ENCODE assay signal across 30 cellular contexts in genomic region chr12:116562090-116562489, GRCh38. TPM values are rescaled to one million over a fixed set of nuclear protein-coding genes. Genes with fewer than 3 reads are reported as not detected.
"Had no signal": no experiment of that assay in that cellular context is flagged by ENCODE, and none has a peak within 500 bp of the region (broad histone marks: within the 10 kb centered on the region; RNA-seq: fewer than 3 reads in every experiment).

No MANE protein-coding gene starts in this region.

- H3K36me3 ChIP-seq: ascending aorta, MG63, SJSA1 had no signal

- H3K27ac ChIP-seq: ascending aorta, body of pancreas, SJSA1 had no signal

- H3K9me3 ChIP-seq: ascending aorta, body of pancreas had no signal

- DNase-seq: activated CD4-positive, alpha-beta T cell treated with anti-CD3 and anti-CD28 coated beads for 48 hours; activated CD4-positive, alpha-beta T cell treated with anti-CD3 and anti-CD28 coated beads, Interleukin-2, amount 50 U/mL, for 4 hours; activated CD4-positive, CD25-positive, alpha-beta regulatory T cell treated with anti-CD3 and anti-CD28 coated beads, Interleukin-2, amount 50 U/mL, for 72 hours; activated CD8-positive, alpha-beta memory T cell treated with anti-CD3 and anti-CD28 coated beads, Interleukin-2, amount 10 ng/mL, durations not matched to agents 7 days and 5 days; activated effector memory CD4-positive, alpha-beta T cell treated with Interleukin-2 at 50 U/mL for 16 hours; activated naive CD4-positive, alpha-beta T cell; activated naive CD8-positive, alpha-beta T cell treated with anti-CD3 and anti-CD28 coated beads, Interleukin-2, amount 50 U/mL, for 24 hours; activated T-cell treated with anti-CD3 and anti-CD28 coated beads, Interleukin-2, amount 50 U/mL, for 24 hours; amniotic stem cell; body of pancreas; KG1; MG63; NCI-H1105; NCI-H1436; NCI-H1694 treated with DMSO at 0.1 percent for 48 hours; NCI-H2029 treated with DMSO at 0.1 percent for 48 hours; NCI-H345; NCI-H510A treated with DMSO at 0.1 percent for 48 hours; PC-3; SHP77; SW 1271 had no signal

- H3K36me3 Mint-ChIP-seq: activated naive CD4-positive, alpha-beta T cell treated with anti-CD3 and anti-CD28 coated beads, Interleukin-2, amount 50 U/mL, for 24 hours had no signal

- H3K9me3 Mint-ChIP-seq: activated naive CD4-positive, alpha-beta T cell treated with anti-CD3 and anti-CD28 coated beads, Interleukin-2, amount 50 U/mL, for 24 hours; central memory CD8-positive, alpha-beta T cell had no signal

- H3K27me3 ChIP-seq: ascending aorta, body of pancreas, MG63, SJSA1 had no signal

- H3K27ac Mint-ChIP-seq: activated CD8-positive, alpha-beta memory T cell treated with anti-CD3 and anti-CD28 coated beads, Interleukin-2, amount 10 ng/mL, durations not matched to agents 7 days and 5 days; activated naive CD4-positive, alpha-beta T cell treated with anti-CD3 and anti-CD28 coated beads, Interleukin-2, amount 50 U/mL, for 24 hours; activated naive CD8-positive, alpha-beta T cell treated with anti-CD3 and anti-CD28 coated beads, Interleukin-2, amount 50 U/mL, for 24 hours; activated T-cell treated with anti-CD3 and anti-CD28 coated beads, Interleukin-2, amount 50 U/mL, for 24 hours; activated T-helper 1 cell treated with anti-CD3 and anti-CD28 coated beads, Interleukin-12 subunit alpha, Interleukin-12 subunit beta, Interleukin-2, Interleukin-4 antibody, amounts not matched to agents 30 ng/mL and 10 ng/mL and 1 ng/mL, durations not matched to agents 14 hours and 24 hours and 36 hours had no signal

- H3K4me3 Mint-ChIP-seq: activated CD8-positive, alpha-beta memory T cell treated with anti-CD3 and anti-CD28 coated beads, Interleukin-2, amount 10 ng/mL, durations not matched to agents 7 days and 5 days; activated naive CD4-positive, alpha-beta T cell treated with anti-CD3 and anti-CD28 coated beads, Interleukin-2, amount 50 U/mL, for 24 hours; activated naive CD8-positive, alpha-beta T cell treated with anti-CD3 and anti-CD28 coated beads, Interleukin-2, amount 50 U/mL, for 24 hours; activated T-cell treated with anti-CD3 and anti-CD28 coated beads, Interleukin-2, amount 50 U/mL, for 24 hours; activated T-helper 1 cell treated with anti-CD3 and anti-CD28 coated beads, Interleukin-12 subunit alpha, Interleukin-12 subunit beta, Interleukin-2, Interleukin-4 antibody, amounts not matched to agents 30 ng/mL and 10 ng/mL and 1 ng/mL, durations not matched to agents 14 hours and 24 hours and 36 hours; central memory CD8-positive, alpha-beta T cell; T-helper 2 cell treated with Interferon-gamma antibody and Interleukin-4, amounts not matched to agents 5 μg/mL and 100 μg/mL, for 36 hours had no signal

- ATAC-seq: activated CD8-positive, alpha-beta memory T cell treated with anti-CD3 and anti-CD28 coated beads, Interleukin-2, amount 10 ng/mL, durations not matched to agents 7 days and 5 days; activated naive CD8-positive, alpha-beta T cell treated with anti-CD3 and anti-CD28 coated beads, Interleukin-2, amount 50 U/mL, for 24 hours; body of pancreas; PC-3; SK-N-SH treated with all-trans-retinoic acid at 6 μM for 48 hours had no signal

- H3K4me3 ChIP-seq: ascending aorta, body of pancreas, MG63, SJSA1 had no signal

- H3K27me3 Mint-ChIP-seq: activated naive CD4-positive, alpha-beta T cell treated with anti-CD3 and anti-CD28 coated beads, Interleukin-2, amount 50 U/mL, for 24 hours; activated T-cell treated with anti-CD3 and anti-CD28 coated beads, Interleukin-2, amount 50 U/mL, for 24 hours; central memory CD8-positive, alpha-beta T cell had no signal

- FAIRE-seq: bronchial epithelial cell, RCC 7860 had no signal

RNA-seq across cellular contexts. Expression of gene MAP1LC3B2, which starts 2.9 kb away (rescaled TPM):
- total RNA-seq: ascending aorta, body of pancreas, PC-3 had no signal
